1 cellular context compared by ENCODE assay signal in the genomic region with DNA sequence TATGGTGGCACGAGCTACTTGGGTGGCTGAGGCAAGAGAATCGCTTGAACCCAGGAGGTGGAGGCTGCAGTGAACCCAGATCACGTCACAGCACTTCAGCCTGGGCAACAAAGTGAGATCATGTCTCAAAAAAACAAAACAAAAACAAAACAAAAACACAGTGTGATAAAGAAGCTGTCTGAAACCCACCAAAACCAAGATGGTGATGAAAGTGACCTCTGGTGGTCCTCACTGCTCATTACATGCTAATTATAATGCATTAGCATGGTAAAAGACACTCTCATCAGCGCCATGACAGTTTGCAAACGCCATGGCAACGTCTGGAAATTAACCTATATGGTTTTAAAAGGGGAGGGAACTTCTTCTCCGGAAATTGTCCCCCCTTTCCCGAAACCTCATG.
TF ChIP-seq lines count a peak whose summit lies in the region.

No MANE protein-coding gene starts in this region.

TF ChIP-seq in K562, 482 proteins besides CTCF, POLR2A, EP300 and RAD21 (continues in another document):
- TF ChIP-seq LARP7 (IDR thresholded peaks at IDR 0.05), result 0 out of 2 replicates have a peak, but pooled peaks have one; percentile 39
- no peak for TF ChIP-seq TEAD4 (IDR thresholded peaks at IDR 0.05; ENCODE audit: low read length)
- no peak for TF ChIP-seq TEAD4 (CRISPR knock-in tag; IDR thresholded peaks at IDR 0.05; ENCODE audit: borderline replicate concordance)
- TF ChIP-seq ZC3H4 (CRISPR knock-in tag; IDR thresholded peaks at IDR 0.05; ENCODE audit: borderline replicate concordance), result no peak
- peak; percentile 47 for TF ChIP-seq RBM25 (IDR thresholded peaks at IDR 0.05; ENCODE audit: low read depth, low read length, severe bottlenecking)
- TF ChIP-seq TOE1 (IDR thresholded peaks at IDR 0.05; ENCODE audit: borderline replicate concordance), result 0 out of 2 replicates have a peak, but pooled peaks have one; percentile 30
- no peak for TF ChIP-seq TOE1 (CRISPR knock-in tag; IDR thresholded peaks at IDR 0.05; ENCODE audit: borderline replicate concordance, low read depth)
- no peak for TF ChIP-seq ZNF408 (CRISPR knock-in tag; IDR thresholded peaks at IDR 0.05; ENCODE audit: low read depth)
- TF ChIP-seq FOXJ2 (tag; IDR thresholded peaks at IDR 0.05), result no peak
- TF ChIP-seq MAZ (CRISPR knock-in tag; conservative IDR thresholded peaks at IDR 0.05 in 1 of 2, IDR thresholded peaks at IDR 0.05 in 1 of 2), result peak in 1 of 2 experiments; percentile 43; a peak in 1 of 4 replicates
- TF ChIP-seq HDAC2 (IDR thresholded peaks at IDR 0.05), result 0 out of 2 replicates have a peak, but pooled peaks have one; percentile 52
- TF ChIP-seq HDAC1 (IDR thresholded peaks at IDR 0.05), result peak in 1 of 2 experiments; percentile 78; a peak in 1 of 4 replicates
- no peak for TF ChIP-seq FUS (optimal IDR thresholded peaks at IDR 0.05; ENCODE audit: low read depth, low read length)
- 0 out of 2 replicates have a peak, but pooled peaks have one; percentile 17 for TF ChIP-seq EP400 (IDR thresholded peaks at IDR 0.05)
- TF ChIP-seq, protein P1, sequence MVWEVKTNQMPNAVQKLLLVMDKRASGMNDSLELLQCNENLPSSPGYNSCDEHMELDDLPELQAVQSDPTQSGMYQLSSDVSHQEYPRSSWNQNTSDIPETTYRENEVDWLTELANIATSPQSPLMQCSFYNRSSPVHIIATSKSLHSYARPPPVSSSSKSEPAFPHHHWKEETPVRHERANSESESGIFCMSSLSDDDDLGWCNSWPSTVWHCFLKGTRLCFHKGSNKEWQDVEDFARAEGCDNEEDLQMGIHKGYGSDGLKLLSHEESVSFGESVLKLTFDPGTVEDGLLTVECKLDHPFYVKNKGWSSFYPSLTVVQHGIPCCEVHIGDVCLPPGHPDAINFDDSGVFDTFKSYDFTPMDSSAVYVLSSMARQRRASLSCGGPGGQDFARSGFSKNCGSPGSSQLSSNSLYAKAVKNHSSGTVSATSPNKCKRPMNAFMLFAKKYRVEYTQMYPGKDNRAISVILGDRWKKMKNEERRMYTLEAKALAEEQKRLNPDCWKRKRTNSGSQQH (CRISPR knock-in tag; IDR thresholded peaks at IDR 0.05), result no peak
- peak; percentile 45 to 53; a peak in 2 of 4 replicates for TF ChIP-seq FOXK2 (conservative IDR thresholded peaks at IDR 0.05 in 1 of 2, IDR thresholded peaks at IDR 0.05 in 1 of 2; ENCODE audit: low read depth in 2 of 2)
- no peak for TF ChIP-seq ARHGAP35 (IDR thresholded peaks at IDR 0.05; ENCODE audit: partially characterized antibody)
- no peak for TF ChIP-seq EGR1 (conservative IDR thresholded peaks at IDR 0.05)
- TF ChIP-seq, protein P2, sequence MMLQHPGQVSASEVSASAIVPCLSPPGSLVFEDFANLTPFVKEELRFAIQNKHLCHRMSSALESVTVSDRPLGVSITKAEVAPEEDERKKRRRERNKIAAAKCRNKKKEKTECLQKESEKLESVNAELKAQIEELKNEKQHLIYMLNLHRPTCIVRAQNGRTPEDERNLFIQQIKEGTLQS (IDR thresholded peaks at IDR 0.05), result peak; percentile 44; the same call in 1 of the 2 replicates
- TF ChIP-seq, protein P2 (CRISPR knock-in tag; conservative IDR thresholded peaks at IDR 0.05), result no peak
- TF ChIP-seq ZNF24 (IDR thresholded peaks at IDR 0.05), result no peak
- TF ChIP-seq GABPA (tag; conservative IDR thresholded peaks at IDR 0.05; ENCODE audit: low read depth), result 0 out of 2 replicates have a peak, but pooled peaks have one; percentile 22
- TF ChIP-seq SMARCA5 (IDR thresholded peaks at IDR 0.05), result peak; percentile 89
- TF ChIP-seq ZC3H8 (IDR thresholded peaks at IDR 0.05), result no peak
- TF ChIP-seq CBX8 (IDR thresholded peaks at IDR 0.05; ENCODE audit: borderline replicate concordance, extremely low read depth, low read depth, low read length, poor library complexity, severe bottlenecking), result no peak
- TF ChIP-seq, protein P3, sequence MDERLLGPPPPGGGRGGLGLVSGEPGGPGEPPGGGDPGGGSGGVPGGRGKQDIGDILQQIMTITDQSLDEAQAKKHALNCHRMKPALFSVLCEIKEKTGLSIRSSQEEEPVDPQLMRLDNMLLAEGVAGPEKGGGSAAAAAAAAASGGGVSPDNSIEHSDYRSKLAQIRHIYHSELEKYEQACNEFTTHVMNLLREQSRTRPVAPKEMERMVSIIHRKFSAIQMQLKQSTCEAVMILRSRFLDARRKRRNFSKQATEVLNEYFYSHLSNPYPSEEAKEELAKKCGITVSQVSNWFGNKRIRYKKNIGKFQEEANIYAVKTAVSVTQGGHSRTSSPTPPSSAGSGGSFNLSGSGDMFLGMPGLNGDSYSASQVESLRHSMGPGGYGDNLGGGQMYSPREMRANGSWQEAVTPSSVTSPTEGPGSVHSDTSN (CRISPR knock-in tag; IDR thresholded peaks at IDR 0.05; ENCODE audit: low read depth), result no peak
- TF ChIP-seq, protein P3 (tag; conservative IDR thresholded peaks at IDR 0.05; ENCODE audit: low read depth), result 0 out of 2 replicates have a peak, but pooled peaks have one; percentile 18
- TF ChIP-seq BMI1 (IDR thresholded peaks at IDR 0.05; ENCODE audit: low read length), result peak; percentile 56; the same call in 1 of the 2 replicates
- no peak for TF ChIP-seq GATAD2A (IDR thresholded peaks at IDR 0.05)
- TF ChIP-seq, protein P4, sequence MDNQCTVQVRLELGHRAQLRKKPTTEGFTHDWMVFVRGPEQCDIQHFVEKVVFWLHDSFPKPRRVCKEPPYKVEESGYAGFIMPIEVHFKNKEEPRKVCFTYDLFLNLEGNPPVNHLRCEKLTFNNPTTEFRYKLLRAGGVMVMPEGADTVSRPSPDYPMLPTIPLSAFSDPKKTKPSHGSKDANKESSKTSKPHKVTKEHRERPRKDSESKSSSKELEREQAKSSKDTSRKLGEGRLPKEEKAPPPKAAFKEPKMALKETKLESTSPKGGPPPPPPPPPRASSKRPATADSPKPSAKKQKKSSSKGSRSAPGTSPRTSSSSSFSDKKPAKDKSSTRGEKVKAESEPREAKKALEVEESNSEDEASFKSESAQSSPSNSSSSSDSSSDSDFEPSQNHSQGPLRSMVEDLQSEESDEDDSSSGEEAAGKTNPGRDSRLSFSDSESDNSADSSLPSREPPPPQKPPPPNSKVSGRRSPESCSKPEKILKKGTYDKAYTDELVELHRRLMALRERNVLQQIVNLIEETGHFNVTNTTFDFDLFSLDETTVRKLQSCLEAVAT (IDR thresholded peaks at IDR 0.05), result peak in 1 of 2 experiments; percentile 73; a peak in 1 of 4 replicates
- TF ChIP-seq NFE2 (IDR thresholded peaks at IDR 0.05; ENCODE audit: low read depth), result no peak
- TF ChIP-seq ELF1 (tag; IDR thresholded peaks at IDR 0.05), result no peak
- peak; percentile 17; the same call in 1 of the 2 replicates for TF ChIP-seq OTX1 (CRISPR knock-in tag; IDR thresholded peaks at IDR 0.05)
- TF ChIP-seq CHCHD3 (CRISPR knock-in tag; IDR thresholded peaks at IDR 0.05), result no peak
- TF ChIP-seq ATF7 (IDR thresholded peaks at IDR 0.05), result peak; percentile 71
- TF ChIP-seq, protein P5, sequence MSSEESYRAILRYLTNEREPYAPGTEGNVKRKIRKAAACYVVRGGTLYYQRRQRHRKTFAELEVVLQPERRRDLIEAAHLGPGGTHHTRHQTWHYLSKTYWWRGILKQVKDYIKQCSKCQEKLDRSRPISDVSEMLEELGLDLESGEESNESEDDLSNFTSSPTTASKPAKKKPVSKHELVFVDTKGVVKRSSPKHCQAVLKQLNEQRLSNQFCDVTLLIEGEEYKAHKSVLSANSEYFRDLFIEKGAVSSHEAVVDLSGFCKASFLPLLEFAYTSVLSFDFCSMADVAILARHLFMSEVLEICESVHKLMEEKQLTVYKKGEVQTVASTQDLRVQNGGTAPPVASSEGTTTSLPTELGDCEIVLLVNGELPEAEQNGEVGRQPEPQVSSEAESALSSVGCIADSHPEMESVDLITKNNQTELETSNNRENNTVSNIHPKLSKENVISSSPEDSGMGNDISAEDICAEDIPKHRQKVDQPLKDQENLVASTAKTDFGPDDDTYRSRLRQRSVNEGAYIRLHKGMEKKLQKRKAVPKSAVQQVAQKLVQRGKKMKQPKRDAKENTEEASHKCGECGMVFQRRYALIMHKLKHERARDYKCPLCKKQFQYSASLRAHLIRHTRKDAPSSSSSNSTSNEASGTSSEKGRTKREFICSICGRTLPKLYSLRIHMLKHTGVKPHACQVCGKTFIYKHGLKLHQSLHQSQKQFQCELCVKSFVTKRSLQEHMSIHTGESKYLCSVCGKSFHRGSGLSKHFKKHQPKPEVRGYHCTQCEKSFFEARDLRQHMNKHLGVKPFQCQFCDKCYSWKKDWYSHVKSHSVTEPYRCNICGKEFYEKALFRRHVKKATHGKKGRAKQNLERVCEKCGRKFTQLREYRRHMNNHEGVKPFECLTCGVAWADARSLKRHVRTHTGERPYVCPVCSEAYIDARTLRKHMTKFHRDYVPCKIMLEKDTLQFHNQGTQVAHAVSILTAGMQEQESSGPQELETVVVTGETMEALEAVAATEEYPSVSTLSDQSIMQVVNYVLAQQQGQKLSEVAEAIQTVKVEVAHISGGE (CRISPR knock-in tag; IDR thresholded peaks at IDR 0.05), result no peak
- TF ChIP-seq, protein P6, sequence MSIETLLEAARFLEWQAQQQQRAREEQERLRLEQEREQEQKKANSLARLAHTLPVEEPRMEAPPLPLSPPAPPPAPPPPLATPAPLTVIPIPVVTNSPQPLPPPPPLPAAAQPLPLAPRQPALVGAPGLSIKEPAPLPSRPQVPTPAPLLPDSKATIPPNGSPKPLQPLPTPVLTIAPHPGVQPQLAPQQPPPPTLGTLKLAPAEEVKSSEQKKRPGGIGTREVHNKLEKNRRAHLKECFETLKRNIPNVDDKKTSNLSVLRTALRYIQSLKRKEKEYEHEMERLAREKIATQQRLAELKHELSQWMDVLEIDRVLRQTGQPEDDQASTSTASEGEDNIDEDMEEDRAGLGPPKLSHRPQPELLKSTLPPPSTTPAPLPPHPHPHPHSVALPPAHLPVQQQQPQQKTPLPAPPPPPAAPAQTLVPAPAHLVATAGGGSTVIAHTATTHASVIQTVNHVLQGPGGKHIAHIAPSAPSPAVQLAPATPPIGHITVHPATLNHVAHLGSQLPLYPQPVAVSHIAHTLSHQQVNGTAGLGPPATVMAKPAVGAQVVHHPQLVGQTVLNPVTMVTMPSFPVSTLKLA (conservative IDR thresholded peaks at IDR 0.05), result 0 out of 4 replicates have a peak, but pooled peaks of 1 of the 2 experiments have one; percentile 41
- TF ChIP-seq, protein P7, sequence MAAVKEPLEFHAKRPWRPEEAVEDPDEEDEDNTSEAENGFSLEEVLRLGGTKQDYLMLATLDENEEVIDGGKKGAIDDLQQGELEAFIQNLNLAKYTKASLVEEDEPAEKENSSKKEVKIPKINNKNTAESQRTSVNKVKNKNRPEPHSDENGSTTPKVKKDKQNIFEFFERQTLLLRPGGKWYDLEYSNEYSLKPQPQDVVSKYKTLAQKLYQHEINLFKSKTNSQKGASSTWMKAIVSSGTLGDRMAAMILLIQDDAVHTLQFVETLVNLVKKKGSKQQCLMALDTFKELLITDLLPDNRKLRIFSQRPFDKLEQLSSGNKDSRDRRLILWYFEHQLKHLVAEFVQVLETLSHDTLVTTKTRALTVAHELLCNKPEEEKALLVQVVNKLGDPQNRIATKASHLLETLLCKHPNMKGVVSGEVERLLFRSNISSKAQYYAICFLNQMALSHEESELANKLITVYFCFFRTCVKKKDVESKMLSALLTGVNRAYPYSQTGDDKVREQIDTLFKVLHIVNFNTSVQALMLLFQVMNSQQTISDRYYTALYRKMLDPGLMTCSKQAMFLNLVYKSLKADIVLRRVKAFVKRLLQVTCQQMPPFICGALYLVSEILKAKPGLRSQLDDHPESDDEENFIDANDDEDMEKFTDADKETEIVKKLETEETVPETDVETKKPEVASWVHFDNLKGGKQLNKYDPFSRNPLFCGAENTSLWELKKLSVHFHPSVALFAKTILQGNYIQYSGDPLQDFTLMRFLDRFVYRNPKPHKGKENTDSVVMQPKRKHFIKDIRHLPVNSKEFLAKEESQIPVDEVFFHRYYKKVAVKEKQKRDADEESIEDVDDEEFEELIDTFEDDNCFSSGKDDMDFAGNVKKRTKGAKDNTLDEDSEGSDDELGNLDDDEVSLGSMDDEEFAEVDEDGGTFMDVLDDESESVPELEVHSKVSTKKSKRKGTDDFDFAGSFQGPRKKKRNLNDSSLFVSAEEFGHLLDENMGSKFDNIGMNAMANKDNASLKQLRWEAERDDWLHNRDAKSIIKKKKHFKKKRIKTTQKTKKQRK (IDR thresholded peaks at IDR 0.05; ENCODE audit: borderline replicate concordance, low read depth, low read length), result no peak
- TF ChIP-seq TCF3 (CRISPR knock-in tag; IDR thresholded peaks at IDR 0.05), result no peak
- no peak for TF ChIP-seq ZNF23 (CRISPR knock-in tag; IDR thresholded peaks at IDR 0.05)
- no peak for TF ChIP-seq STAG1 (CRISPR knock-in tag; IDR thresholded peaks at IDR 0.05; ENCODE audit: borderline replicate concordance)
- 0 out of 4 replicates have a peak, but pooled peaks of 1 of the 2 experiments have one; percentile 47 for TF ChIP-seq ARNT (IDR thresholded peaks at IDR 0.05)
- no peak for TF ChIP-seq ZNF239 (CRISPR knock-in tag; IDR thresholded peaks at IDR 0.05)
- no peak for TF ChIP-seq MTA2 (IDR thresholded peaks at IDR 0.05; ENCODE audit: low read depth)
- peak; percentile 38; the same call in 1 of the 2 replicates for TF ChIP-seq SMC3 (conservative IDR thresholded peaks at IDR 0.05; ENCODE audit: insufficient read depth, low read depth, low read length)
- TF ChIP-seq ARID1B (IDR thresholded peaks at IDR 0.05), result peak; percentile 34; the same call in 1 of the 2 replicates
- TF ChIP-seq, protein P8, sequence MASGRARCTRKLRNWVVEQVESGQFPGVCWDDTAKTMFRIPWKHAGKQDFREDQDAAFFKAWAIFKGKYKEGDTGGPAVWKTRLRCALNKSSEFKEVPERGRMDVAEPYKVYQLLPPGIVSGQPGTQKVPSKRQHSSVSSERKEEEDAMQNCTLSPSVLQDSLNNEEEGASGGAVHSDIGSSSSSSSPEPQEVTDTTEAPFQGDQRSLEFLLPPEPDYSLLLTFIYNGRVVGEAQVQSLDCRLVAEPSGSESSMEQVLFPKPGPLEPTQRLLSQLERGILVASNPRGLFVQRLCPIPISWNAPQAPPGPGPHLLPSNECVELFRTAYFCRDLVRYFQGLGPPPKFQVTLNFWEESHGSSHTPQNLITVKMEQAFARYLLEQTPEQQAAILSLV (tag; IDR thresholded peaks at IDR 0.05), result no peak
- TF ChIP-seq TSC22D4 (tag; IDR thresholded peaks at IDR 0.05), result no peak
- no peak for TF ChIP-seq ZFP30 (CRISPR knock-in tag; IDR thresholded peaks at IDR 0.05; ENCODE audit: borderline replicate concordance)
